Comparison of ENCODE assay signal across 26 cellular contexts in genomic region chr2:932320-933221, GRCh38. TPM values are rescaled to one million over a fixed set of nuclear protein-coding genes. Genes with fewer than 3 reads are reported as not detected.
"Had no signal": no experiment of that assay in that cellular context is flagged by ENCODE, and none has a peak within 500 bp of the region (broad histone marks: within the 10 kb centered on the region; RNA-seq: fewer than 3 reads in every experiment).

No MANE protein-coding gene starts in this region.

- H3K4me1 Mint-ChIP-seq: activated CD4-positive, alpha-beta memory T cell treated with anti-CD3 and anti-CD28 coated beads, Interleukin-2, amount 10 ng/mL, durations not matched to agents 7 days and 5 days; activated CD4-positive, alpha-beta T cell treated with anti-CD3 and anti-CD28 coated beads, Interleukin-2, amount 10 ng/mL, durations not matched to agents 24 days and 14 days; activated naive CD8-positive, alpha-beta T cell treated with anti-CD3 and anti-CD28 coated beads, Interleukin-2, amount 50 U/mL, for 24 hours; central memory CD8-positive, alpha-beta T cell; naive thymus-derived CD4-positive, alpha-beta T cell; stimulated activated naive CD8-positive, alpha-beta T cell treated with anti-CD3 and anti-CD28 coated beads, Interleukin-15, amount 100 ng/mL, for 72 hours had no signal

- H3K27ac Mint-ChIP-seq: activated CD4-positive, alpha-beta memory T cell treated with anti-CD3 and anti-CD28 coated beads, Interleukin-2, amount 10 ng/mL, durations not matched to agents 7 days and 5 days; activated CD4-positive, alpha-beta T cell treated with anti-CD3 and anti-CD28 coated beads, Interleukin-2, amount 10 ng/mL, durations not matched to agents 24 days and 14 days; activated naive CD8-positive, alpha-beta T cell treated with anti-CD3 and anti-CD28 coated beads, Interleukin-2, amount 50 U/mL, for 24 hours; activated T-cell treated with anti-CD3 and anti-CD28 coated beads, Interleukin-2, amount 50 U/mL, for 72 hours; naive thymus-derived CD4-positive, alpha-beta T cell; stimulated activated naive CD8-positive, alpha-beta T cell treated with anti-CD3 and anti-CD28 coated beads, Interleukin-15, amount 100 ng/mL, for 72 hours; T-helper 17 cell had no signal

- ATAC-seq: activated naive CD8-positive, alpha-beta T cell treated with anti-CD3 and anti-CD28 coated beads, Interleukin-2, amount 50 U/mL, for 24 hours; activated T-cell treated with anti-CD3 and anti-CD28 coated beads, Interleukin-2, amount 50 U/mL, for 72 hours; left colon; naive thymus-derived CD4-positive, alpha-beta T cell; pancreas; psoas muscle; stimulated activated naive CD8-positive, alpha-beta T cell treated with anti-CD3 and anti-CD28 coated beads, Interleukin-15, amount 100 ng/mL, for 72 hours; T-helper 17 cell had no signal

- H3K27me3 ChIP-seq: brain microvascular endothelial cell, esophagus muscularis mucosa, pancreas, tibial nerve, uterus had no signal

- H3K4me3 ChIP-seq: esophagus muscularis mucosa, pancreas, psoas muscle, tibial nerve, uterus had no signal

- H3K9me3 ChIP-seq: esophagus muscularis mucosa, pancreas, psoas muscle, tibial nerve, uterus had no signal

- H3K4me1 ChIP-seq: esophagus muscularis mucosa, psoas muscle, tibial nerve, uterus had no signal

- H3K9me3 Mint-ChIP-seq: activated CD4-positive, alpha-beta memory T cell treated with anti-CD3 and anti-CD28 coated beads, Interleukin-2, amount 10 ng/mL, durations not matched to agents 7 days and 5 days; activated CD4-positive, alpha-beta T cell treated with anti-CD3 and anti-CD28 coated beads, Interleukin-2, amount 10 ng/mL, durations not matched to agents 24 days and 14 days; activated naive CD8-positive, alpha-beta T cell treated with anti-CD3 and anti-CD28 coated beads, Interleukin-2, amount 50 U/mL, for 24 hours; activated T-cell treated with anti-CD3 and anti-CD28 coated beads, Interleukin-2, amount 50 U/mL, for 72 hours; central memory CD8-positive, alpha-beta T cell; stimulated activated naive CD8-positive, alpha-beta T cell treated with anti-CD3 and anti-CD28 coated beads, Interleukin-15, amount 100 ng/mL, for 72 hours had no signal

- H3K27ac ChIP-seq: brain microvascular endothelial cell, esophagus muscularis mucosa, pancreas, psoas muscle, tibial nerve, uterus had no signal

- H3K36me3 Mint-ChIP-seq: naive thymus-derived CD4-positive, alpha-beta T cell had no signal

- H3K36me3 ChIP-seq: brain microvascular endothelial cell, esophagus muscularis mucosa, pancreas, tibial nerve, uterus had no signal

- H3K27me3 Mint-ChIP-seq: activated CD4-positive, alpha-beta memory T cell treated with anti-CD3 and anti-CD28 coated beads, Interleukin-2, amount 10 ng/mL, durations not matched to agents 7 days and 5 days; activated CD4-positive, alpha-beta T cell treated with anti-CD3 and anti-CD28 coated beads, Interleukin-2, amount 10 ng/mL, durations not matched to agents 24 days and 14 days; activated naive CD8-positive, alpha-beta T cell treated with anti-CD3 and anti-CD28 coated beads, Interleukin-2, amount 50 U/mL, for 24 hours; central memory CD8-positive, alpha-beta T cell; naive thymus-derived CD4-positive, alpha-beta T cell; stimulated activated naive CD8-positive, alpha-beta T cell treated with anti-CD3 and anti-CD28 coated beads, Interleukin-15, amount 100 ng/mL, for 72 hours; T-helper 17 cell had no signal

- DNase-seq: activated CD4-positive, alpha-beta memory T cell treated with anti-CD3 and anti-CD28 coated beads, Interleukin-2, amount 10 ng/mL, durations not matched to agents 7 days and 5 days; activated CD4-positive, alpha-beta T cell treated with anti-CD3 and anti-CD28 coated beads, Interleukin-2, amount 10 ng/mL, durations not matched to agents 24 days and 14 days; activated effector memory CD4-positive, alpha-beta T cell treated with anti-CD3 and anti-CD28 coated beads, Interleukin-2, amount 50 U/mL, for 16 hours; activated naive CD4-positive, alpha-beta T cell treated with anti-CD3 and anti-CD28 coated beads, Interleukin-2, amount 50 U/mL, for 16 hours; activated naive CD8-positive, alpha-beta T cell treated with anti-CD3 and anti-CD28 coated beads, Interleukin-2, amount 50 U/mL, for 24 hours; activated T-cell treated with anti-CD3 and anti-CD28 coated beads, Interleukin-2, amount 50 U/mL, for 72 hours; anterior cingulate cortex; brain microvascular endothelial cell; effector memory CD4-positive, alpha-beta T cell; glutamatergic neuron; hippocampal formation; left colon; naive thymus-derived CD4-positive, alpha-beta T cell; pancreas; psoas muscle; right cardiac atrium; stimulated activated CD4-positive, alpha-beta T cell treated with anti-CD3 and anti-CD28 coated beads, Interleukin-1b, Interleukin-23, amount 100 ng/mL, for 48 hours; stimulated activated naive CD8-positive, alpha-beta T cell treated with anti-CD3 and anti-CD28 coated beads, Interleukin-15, amount 100 ng/mL, for 72 hours; SW 1271; T-helper 17 cell; uterus had no signal

- H3K4me3 Mint-ChIP-seq: activated CD4-positive, alpha-beta memory T cell treated with anti-CD3 and anti-CD28 coated beads, Interleukin-2, amount 10 ng/mL, durations not matched to agents 7 days and 5 days; activated CD4-positive, alpha-beta T cell treated with anti-CD3 and anti-CD28 coated beads, Interleukin-2, amount 10 ng/mL, durations not matched to agents 24 days and 14 days; activated naive CD8-positive, alpha-beta T cell treated with anti-CD3 and anti-CD28 coated beads, Interleukin-2, amount 50 U/mL, for 24 hours; activated T-cell treated with anti-CD3 and anti-CD28 coated beads, Interleukin-2, amount 50 U/mL, for 72 hours; central memory CD8-positive, alpha-beta T cell; naive thymus-derived CD4-positive, alpha-beta T cell; stimulated activated naive CD8-positive, alpha-beta T cell treated with anti-CD3 and anti-CD28 coated beads, Interleukin-15, amount 100 ng/mL, for 72 hours; T-helper 17 cell had no signal

RNA-seq across cellular contexts. Expression of gene SNTG2, which starts 18.1 kb away (rescaled TPM):
- total RNA-seq: activated CD4-positive, alpha-beta T cell treated with anti-CD3 and anti-CD28 coated beads, Interleukin-2, amount 10 ng/mL, durations not matched to agents 24 days and 14 days; dermis microvascular lymphatic vessel endothelial cell had no signal
- polyA plus RNA-seq: keratinocyte had no signal
